Comparison of ENCODE assay signal across 8 cellular contexts in genomic region chr15:53197426-53197839, GRCh38.
DNase-seq lines count a peak whose midpoint lies in the region; ATAC-seq and TF ChIP-seq lines count a peak whose summit lies in the region.

No MANE protein-coding gene starts in this region.

- peak; percentile 58 for TF ChIP-seq CTCF in AG04449 (IDR thresholded peaks at IDR 0.05; ENCODE audit: insufficient read depth, low read length, missing control alignments)
- TF ChIP-seq CTCF in foreskin keratinocyte (conservative IDR thresholded peaks at IDR 0.05) = peak; percentile 83
- TF ChIP-seq CTCF in ovary (IDR thresholded peaks at IDR 0.05) = no peak

- H3K36me3 Mint-ChIP-seq in activated CD8-positive, alpha-beta T cell treated with anti-CD3 and anti-CD28 coated beads, Interleukin-2, amount 10 ng/mL, durations not matched to agents 7 days and 5 days (ENCODE audit: low read depth) = no peaks in the 10 kb centered on the region

- no peak overlapping the region for H3K4me3 Mint-ChIP-seq in activated CD8-positive, alpha-beta T cell treated with anti-CD3 and anti-CD28 coated beads, Interleukin-2, amount 10 ng/mL, durations not matched to agents 7 days and 5 days

- peaks cover 3% of the 10 kb centered on the region for H3K4me1 Mint-ChIP-seq in activated CD8-positive, alpha-beta T cell treated with anti-CD3 and anti-CD28 coated beads, Interleukin-2, amount 10 ng/mL, durations not matched to agents 7 days and 5 days (ENCODE audit: low read depth)

- no peak overlapping the region for H3K27ac Mint-ChIP-seq in activated CD8-positive, alpha-beta T cell treated with anti-CD3 and anti-CD28 coated beads, Interleukin-2, amount 10 ng/mL, durations not matched to agents 7 days and 5 days

- no peaks in the 10 kb centered on the region for H3K9me3 Mint-ChIP-seq in activated CD8-positive, alpha-beta T cell treated with anti-CD3 and anti-CD28 coated beads, Interleukin-2, amount 10 ng/mL, durations not matched to agents 7 days and 5 days (ENCODE audit: insufficient read depth)

- intact Hi-C loops in ovary (cut with DNase I) = no loop called here

- H3K27me3 ChIP-seq in foreskin keratinocyte = no peaks in the 10 kb centered on the region
- no peaks in the 10 kb centered on the region for H3K27me3 ChIP-seq in ovary

- TF ChIP-seq POLR2A in ovary (IDR thresholded peaks at IDR 0.05) = no peak

- 2% methylated on average over 23 of the region's 23 CpGs for WGBS in ovary, 3 donors

- H3K4me3 ChIP-seq in AG04449 (ENCODE audit: low read depth, low read length) (no peak overlapping the region), ovary (no peak overlapping the region)

- POLR2A ChIA-PET in AG04449 (lab: Yijun Ruan, JAX) = no interaction called here
- POLR2A ChIA-PET in activated CD8-positive, alpha-beta T cell treated with anti-CD3 and anti-CD28 coated beads, Interleukin-2, amount 10 ng/mL, durations not matched to agents 7 days and 5 days (lab: Charles Lee) = no interaction called here

- H3K36me3 ChIP-seq in ovary = no peaks in the 10 kb centered on the region

- H3K27ac ChIP-seq in foreskin keratinocyte (no peak overlapping the region), ovary (no peak overlapping the region)

- ATAC-seq in GM18502 (IDR thresholded peaks at IDR 0.05; ENCODE audit: poor library complexity, unreplicated experiment) = peak; percentile 92
- ATAC-seq in HG03103 (IDR thresholded peaks at IDR 0.05; ENCODE audit: low read depth, unreplicated experiment) = peak; percentile 95
- ATAC-seq in activated CD8-positive, alpha-beta T cell treated with anti-CD3 and anti-CD28 coated beads, Interleukin-2, amount 10 ng/mL, durations not matched to agents 7 days and 5 days = peak; percentile 72
- ATAC-seq in foreskin keratinocyte = peak; percentile 90
- no peak for ATAC-seq in HG03045 (IDR thresholded peaks at IDR 0.05; ENCODE audit: unreplicated experiment)

- TF ChIP-seq EP300 in ovary (IDR thresholded peaks at IDR 0.05) = no peak

- no peak for DNase-seq in AG04449 (ENCODE audit: low read depth, low spot score)
- DNase-seq in NCI-H345 treated with DMSO at 0.1 percent for 48 hours (lab: John Stamatoyannopoulos, UW; ENCODE audit: unreplicated experiment) = peak; percentile 27
- DNase-seq in activated CD8-positive, alpha-beta T cell treated with anti-CD3 and anti-CD28 coated beads, Interleukin-2, amount 10 ng/mL, durations not matched to agents 7 days and 5 days = peak; percentile 63
- DNase-seq in foreskin keratinocyte = peak in 1 of 2 donors; percentile 15
- DNase-seq in ovary = peak in 4 of 5 donors; percentile 9 to 43 (median 19)

- peaks cover 0 to 3% of the 10 kb centered on the region in 2 donors for H3K9me3 ChIP-seq in ovary

- CTCF ChIA-PET in AG04449 (lab: Yijun Ruan, JAX) = interaction anchor here (0.8 to 1.0 kb wide), 2 partner anchors 11 to 940 kb away, joined by 3 read pairs; no protein-coding TSS in a partner anchor
- CTCF ChIA-PET in activated CD8-positive, alpha-beta T cell treated with anti-CD3 and anti-CD28 coated beads, Interleukin-2, amount 10 ng/mL, durations not matched to agents 7 days and 5 days (lab: Charles Lee) = interaction anchor here (0.8 to 1.3 kb wide), 3 partner anchors 10 to 395 kb away, joined by 4 to 5 read pairs (median 4); no protein-coding TSS in a partner anchor

- H3K27me3 Mint-ChIP-seq in activated CD8-positive, alpha-beta T cell treated with anti-CD3 and anti-CD28 coated beads, Interleukin-2, amount 10 ng/mL, durations not matched to agents 7 days and 5 days (ENCODE audit: low read depth) = no peaks in the 10 kb centered on the region

- H3K4me1 ChIP-seq in foreskin keratinocyte (no peaks in the 10 kb centered on the region), ovary (ENCODE audit: insufficient read depth) (no peaks in the 10 kb centered on the region)

Comparison
In these comparisons a context has a peak if more than half of its experiments do, and no peak if none do; other contexts are left out.
1. CTCF ChIP-seq: peak in AG04449 (single experiment) and foreskin keratinocyte (single experiment); none in ovary (0 of 3).